ENCODE assay signal across 8 cellular contexts in genomic region chr1:107141491-107142369, GRCh38. TPM values are rescaled to one million over a fixed set of nuclear protein-coding genes. Genes with fewer than 3 reads are reported as not detected.
DNase-seq lines count a peak whose midpoint lies in the region; ATAC-seq and TF ChIP-seq lines count a peak whose summit lies in the region.

No MANE protein-coding gene starts in this region.

- peak; percentile 47 for TF ChIP-seq RAD21 in Ishikawa (IDR thresholded peaks at IDR 0.05; ENCODE audit: low read depth)

- BruUV-seq in mammary epithelial cell (replicated peaks; lab: Mats Ljungman, UMichigan), result TSS peak; percentile 34

- 1% methylated on average over 15 of the region's 44 CpGs for WGBS in mammary epithelial cell (ENCODE audit: low coverage, missing lambda C conversion rate)

- intact Hi-C loops in mammary epithelial cell (cut with micrococcal nuclease), result loop anchor here (1.0 to 5.0 kb wide), 5 partner anchors 84 to 1119 kb away; no protein-coding TSS in a partner anchor

- ATAC-seq in GM18858 (IDR thresholded peaks at IDR 0.05; ENCODE audit: unreplicated experiment), result peak; percentile 39

- H3K36me3 ChIP-seq in BE2C (no peaks in the 10 kb centered on the region), mammary epithelial cell (ENCODE audit: insufficient read depth, low read length) (no peaks in the 10 kb centered on the region)

- no peak for TF ChIP-seq EP300 in Ishikawa (IDR thresholded peaks at IDR 0.05; ENCODE audit: borderline replicate concordance)

- no peaks in the 10 kb centered on the region for H4K20me1 ChIP-seq in mammary epithelial cell (ENCODE audit: insufficient read depth, low read length)

- in situ Hi-C loops in mammary epithelial cell (cut with MboI; ENCODE audit: low sequenced_read_pairs in 2 of 2), result loop anchor here (5.0 to 25.0 kb wide), 3 partner anchors 84 to 1129 kb away; partner anchors contain the start of gene PRMT6 (in 1 of the 2)

- CTCF ChIA-PET in mammary epithelial cell (lab: Charles Lee; ENCODE audit: low non-redundant PET), result no interaction called here

- H3K9ac ChIP-seq in mammary epithelial cell (ENCODE audit: insufficient read depth, low read length), result no peak overlapping the region

- DNase-seq in BE2C (peak; percentile 40), RPMI7951 (ENCODE audit: low read depth) (peak; percentile 37), mammary epithelial cell (peak; percentile 49), iPS-NIHi7 (ENCODE audit: extremely low spot score) (peak; percentile 17), skeletal muscle cell (ENCODE audit: low read depth) (no peak), 8988T (no peak)

- H3K79me2 ChIP-seq in mammary epithelial cell (ENCODE audit: insufficient read depth, low read length), result no peaks in the 10 kb centered on the region

- H3K9me3 ChIP-seq in BE2C (no peaks in the 10 kb centered on the region), mammary epithelial cell (replicated peaks; ENCODE audit: insufficient read depth, low read length) (no peaks in the 10 kb centered on the region)

- H3K4me2 ChIP-seq in mammary epithelial cell (ENCODE audit: insufficient read depth, low read depth, low read length), result peak overlapping the region; percentile 100

- H3K27me3 ChIP-seq in BE2C (no peaks in the 10 kb centered on the region), mammary epithelial cell (ENCODE audit: insufficient read depth, low read length) (no peaks in the 10 kb centered on the region)

- dilution Hi-C loops in mammary epithelial cell (cut with HindIII; ENCODE audit: low sequenced_read_pairs), result no loop called here

- H2AFZ ChIP-seq in mammary epithelial cell (ENCODE audit: low read depth, low read length), result peak overlapping the region; percentile 84

- H3K4me1 ChIP-seq in BE2C (0 out of 2 replicates have a peak, but pooled peaks cover 2% of the 10 kb centered on the region), mammary epithelial cell (ENCODE audit: insufficient read depth, low read length) (peaks cover 34% of the 10 kb centered on the region)

- H3K27ac ChIP-seq in mammary epithelial cell (ENCODE audit: insufficient read depth, low read depth, low read length), result no peak overlapping the region

- H3K4me3 ChIP-seq in BE2C (ENCODE audit: low read depth, low read length) (peak overlapping the region; percentile 82), mammary epithelial cell (replicated peaks in 1 of 3; ENCODE audit: insufficient read depth in 1 of 3, low read depth in 2 of 3, low read length in 3 of 3) (peak overlapping the region; percentile 63 to 68 (median 64)), skeletal muscle cell (ENCODE audit: low read depth, low read length) (peak overlapping the region; percentile 67)

- TF ChIP-seq CTCF in BE2C (IDR thresholded peaks at IDR 0.05; ENCODE audit: low read depth, low read length) (peak; percentile 62), mammary epithelial cell (conservative IDR thresholded peaks at IDR 0.05 in 1 of 2, IDR thresholded peaks at IDR 0.05 in 1 of 2; ENCODE audit: extremely low read depth in 1 of 2, insufficient read depth in 1 of 2, low read depth in 1 of 2, low read length in 2 of 2) (peak; percentile 51 to 56)

TF ChIP-seq in Ishikawa, 13 proteins besides CTCF, POLR2A, EP300 and RAD21:
- peak; percentile 55; the same call in 1 of the 2 replicates for TF ChIP-seq EGR1 (IDR thresholded peaks at IDR 0.05)
- TF ChIP-seq TAF1 (IDR thresholded peaks at IDR 0.05; ENCODE audit: low read depth), result no peak
- TF ChIP-seq CEBPB (IDR thresholded peaks at IDR 0.05), result no peak
- TF ChIP-seq MAX (IDR thresholded peaks at IDR 0.05), result no peak
- TF ChIP-seq TCF12 (IDR thresholded peaks at IDR 0.05; ENCODE audit: low read depth), result no peak
- TF ChIP-seq USF1 (IDR thresholded peaks at IDR 0.05), result no peak
- TF ChIP-seq FOXM1 (IDR thresholded peaks at IDR 0.05; ENCODE audit: borderline replicate concordance, low read depth), result no peak

RNA-seq across cellular contexts. Expression of gene NTNG1, which starts 0.9 kb away (rescaled TPM):
- 3.4 TPM for polyA plus RNA-seq in BE2C (2012; ENCODE audit: insufficient read depth, insufficient read length, low read depth)
- not detected in 2 replicates for total RNA-seq in RPMI7951 (2014; rRNA removed; shearing (Covaris generic))
- total RNA-seq in mammary epithelial cell, result 1 to 10 TPM; 1.2 to 6.1 TPM
- polyA plus RNA-seq in mammary epithelial cell, result 1.7 TPM
- polyA minus RNA-seq in mammary epithelial cell, result 4.7 TPM

Comparison
In these comparisons a context has a peak if more than half of its experiments do, and no peak if none do; other contexts are left out.
1. DNase-seq: peak in BE2C (single experiment), RPMI7951 (single experiment), mammary epithelial cell (single experiment) and iPS-NIHi7 (single experiment); none in skeletal muscle cell (single experiment) and 8988T (single experiment).
2. Peak in every context shown above with its lines, with median percentiles within 50 percentile points of each other: H3K4me3 ChIP-seq.